ENCODE assay signal across 14 cellular contexts in genomic region chr18:44564922-44565321, GRCh38.
DNase-seq lines count a peak whose midpoint lies in the region; ATAC-seq and TF ChIP-seq lines count a peak whose summit lies in the region.
"Had no signal": no experiment of that assay in that cellular context is flagged by ENCODE, and none has a peak within 500 bp of the region (broad histone marks: within the 10 kb centered on the region; RNA-seq: fewer than 3 reads in every experiment).

No MANE protein-coding gene starts in this region.

- H2BK5ac ChIP-seq in mesendoderm (ENCODE audit: low read length): no peak overlapping the region

- H3K36me3 ChIP-seq in mesendoderm (ENCODE audit: control insufficient read depth, insufficient read depth, low read length): no peaks in the 10 kb centered on the region
- H3K36me3 ChIP-seq: sigmoid colon had no signal

- in situ Hi-C loops in GM13977 (cut with MboI; ENCODE audit: low pct_unique_long_range_greater_than_20kb, low sequenced_read_pairs, unreplicated experiment): no loop called here

- no peak for TF ChIP-seq CTCF in GM13977 (IDR thresholded peaks at IDR 0.05; ENCODE audit: extremely low read depth, insufficient read depth, missing control alignments)

- no peak overlapping the region for H2BK120ac ChIP-seq in mesendoderm (ENCODE audit: low read depth, low read length)

- no peaks in the 10 kb centered on the region for H3K79me2 ChIP-seq in mesendoderm (ENCODE audit: control insufficient read depth, insufficient read depth, low read length)

- no peak overlapping the region for H4K8ac ChIP-seq in mesendoderm (ENCODE audit: low read depth, low read length)

- H3K4me1 ChIP-seq in mesendoderm (ENCODE audit: control insufficient read depth, low read depth, low read length): peaks cover 5% of the 10 kb centered on the region

- H3K27ac ChIP-seq in mesendoderm (ENCODE audit: low read depth, low read length): no peak overlapping the region
- H3K27ac ChIP-seq: KMS-11 had no signal

- H4K5ac ChIP-seq in mesendoderm (ENCODE audit: low read length): no peak overlapping the region

- H3K56ac ChIP-seq in mesendoderm (ENCODE audit: low read length): no peak overlapping the region

- no peak overlapping the region for H2BK15ac ChIP-seq in mesendoderm (replicated peaks; ENCODE audit: low read depth)

- no peak overlapping the region for H3K4me2 ChIP-seq in mesendoderm (ENCODE audit: low read length)
- H3K4me2 ChIP-seq: KMS-11 had no signal

- no peaks in the 10 kb centered on the region for H3K79me1 ChIP-seq in mesendoderm (ENCODE audit: low read length)

- no peak for ATAC-seq in GM18519 (IDR thresholded peaks at IDR 0.05; ENCODE audit: low FRiP score, unreplicated experiment)
- ATAC-seq: naive thymus-derived CD4-positive, alpha-beta T cell; T-cell had no signal

- no peak overlapping the region for H2AK5ac ChIP-seq in mesendoderm (ENCODE audit: low read length)

- H3K27me3 ChIP-seq in mesendoderm (ENCODE audit: insufficient read depth, low read length, poor library complexity): no peaks in the 10 kb centered on the region
- H3K27me3 ChIP-seq: sigmoid colon had no signal

- no peak overlapping the region for H3K4me3 ChIP-seq in mesendoderm (ENCODE audit: low read length)
- H3K4me3 ChIP-seq: sigmoid colon had no signal

- H3K18ac ChIP-seq in mesendoderm (ENCODE audit: low read length): no peak overlapping the region

- peak; percentile 75 for DNase-seq in EH (ENCODE audit: low read depth)
- peak; percentile 82 for DNase-seq in NCI-H226
- peak; percentile 22 for DNase-seq in epidermal melanocyte (ENCODE audit: insufficient read length, low spot score)
- DNase-seq in mesendoderm: peak; percentile 75
- DNase-seq in GM13977 (ENCODE audit: low spot score): no peak
- DNase-seq in NCI-H748 (lab: John Stamatoyannopoulos, UW; ENCODE audit: unreplicated experiment): no peak
- DNase-seq in NCI-H446 (lab: John Stamatoyannopoulos, UW): no peak
- DNase-seq: CD4-positive, alpha-beta T cell; naive thymus-derived CD4-positive, alpha-beta T cell; NCI-H2171; sigmoid colon; T-cell had no signal

- no peak overlapping the region for H3K4ac ChIP-seq in mesendoderm (ENCODE audit: low read depth, low read length)

- H3K9ac ChIP-seq in mesendoderm (ENCODE audit: low read length): no peak overlapping the region
- H3K9ac ChIP-seq: KMS-11 had no signal

- H3K23ac ChIP-seq in mesendoderm (ENCODE audit: low read length): no peak overlapping the region

Comparison
In these comparisons a context has a peak if more than half of its experiments do, and no peak if none do; other contexts are left out.
1. DNase-seq: peak in EH (single experiment), NCI-H226 (single experiment), epidermal melanocyte (single experiment) and mesendoderm (single experiment); none in GM13977 (single experiment), NCI-H748 (single experiment) and NCI-H446 (0 of 2).